ENCODE assay signal across 14 cellular contexts in genomic region chrX:45422216-45422925, GRCh38.
"Had no signal": no experiment of that assay in that cellular context is flagged by ENCODE, and none has a peak within 500 bp of the region (broad histone marks: within the 10 kb centered on the region; RNA-seq: fewer than 3 reads in every experiment).

No MANE protein-coding gene starts in this region.

- DNase-seq: activated CD4-positive, alpha-beta T cell treated with anti-CD3 and anti-CD28 coated beads, Interleukin-2, amount 50 U/mL, for 4 hours; activated CD4-positive, CD25-positive, alpha-beta regulatory T cell treated with anti-CD3 and anti-CD28 coated beads, Interleukin-2, amount 50 U/mL, for 72 hours; activated effector memory CD4-positive, alpha-beta T cell treated with Interleukin-2 at 50 U/mL for 16 hours; activated T-cell treated with anti-CD3 and anti-CD28 coated beads, Interleukin-2, amount 50 U/mL, for 1 hour; amygdala; hippocampal formation; kidney glomerular epithelial cell; naive B cell; retina; thyroid gland; uterus had no signal

- H3K27ac ChIP-seq: breast epithelium, neutrophil, skin epidermis, thyroid gland, uterus had no signal

- H3K36me3 ChIP-seq: breast epithelium, neutrophil, thyroid gland, uterus had no signal

- H3K4me1 ChIP-seq: breast epithelium, thyroid gland, uterus had no signal

- H3K27me3 ChIP-seq: neutrophil, thyroid gland, uterus had no signal

- H3K9me3 ChIP-seq: neutrophil, thyroid gland, uterus had no signal

- H3K4me3 ChIP-seq: breast epithelium, skin epidermis, thyroid gland, uterus had no signal
